Comparison of ENCODE assay signal across 8 cellular contexts in genomic region chr18:79068299-79068945, GRCh38. TPM values are rescaled to one million over a fixed set of nuclear protein-coding genes. Genes with fewer than 3 reads are reported as not detected.
DNase-seq lines count a peak whose midpoint lies in the region; ATAC-seq and TF ChIP-seq lines count a peak whose summit lies in the region.

No MANE protein-coding gene starts in this region.

- H3K4ac ChIP-seq in IMR-90 (ENCODE audit: low read depth, low read length) = peak overlapping the region; percentile 46

- no peak overlapping the region for H2BK5ac ChIP-seq in IMR-90 (ENCODE audit: low read depth, low read length, poor library complexity, severe bottlenecking)

- H3K27ac Mint-ChIP-seq in activated naive CD8-positive, alpha-beta T cell = peak overlapping the region; percentile 99

- ATAC-seq in heart left ventricle = no peak
- no peak for ATAC-seq in left ventricle myocardium superior
- ATAC-seq in IMR-90 (ENCODE audit: low read depth) = no peak; the same call in 1 of the 2 replicates

- TF ChIP-seq POLR2A in heart left ventricle (IDR thresholded peaks at IDR 0.05) = no peak
- TF ChIP-seq POLR2A in IMR-90 (IDR thresholded peaks at IDR 0.05; ENCODE audit: low read depth, low read length) = no peak

- H3K9me1 ChIP-seq in IMR-90 (ENCODE audit: insufficient read depth, low read length) = 0 out of 2 replicates have a peak, but pooled peaks cover 5% of the 10 kb centered on the region

- intact Hi-C loops in heart left ventricle (cut with DNase I) = loop anchor here in 3 of 10 donors (5.0 to 10.0 kb wide), 5 partner anchors 99 to 1039 kb away; partner anchors contain the start of gene ADNP2 (in 1 of the 3)
- intact Hi-C loops in left ventricle myocardium superior (cut with micrococcal nuclease) = no loop called here
- intact Hi-C loops in IMR-90 (cut with micrococcal nuclease) = no loop called here

- POLR2A ChIA-PET in IMR-90 (lab: Charles Lee; ENCODE audit: unreplicated experiment) = no interaction called here

- H3K14ac ChIP-seq in IMR-90 (replicated peaks; ENCODE audit: low read depth, low read length) = no peak overlapping the region

- peak overlapping the region; percentile 33 for H2AK9ac ChIP-seq in IMR-90 (replicated peaks; ENCODE audit: low read depth, low read length, poor library complexity)

- H2AFZ ChIP-seq in IMR-90 (replicated peaks; ENCODE audit: low read length, poor library complexity) = peak overlapping the region; percentile 95

- peak overlapping the region; percentile 74 for H3K4me2 ChIP-seq in IMR-90 (ENCODE audit: low read depth, low read length)

- H3K27ac ChIP-seq in heart left ventricle = peak overlapping the region; percentile 57 to 98 (median 91)
- peak overlapping the region; percentile 13; the same call in 1 of the 2 replicates for H3K27ac ChIP-seq in IMR-90 (ENCODE audit: insufficient read depth, low read length)

- no peak overlapping the region for H2BK20ac ChIP-seq in IMR-90 (ENCODE audit: low read depth, low read length)

- no peak overlapping the region for H2AK5ac ChIP-seq in IMR-90 (ENCODE audit: low read depth, low read length)

- no peak for DNase-seq in heart left ventricle
- DNase-seq in left ventricle myocardium superior = no peak
- no peak for DNase-seq in IMR-90
- DNase-seq in stimulated activated CD4-positive, alpha-beta T cell treated with anti-CD3 and anti-CD28 coated beads, Interleukin-2, amount 100 ng/mL, for 4 hours (ENCODE audit: low read depth) = peak; percentile 9
- no peak for DNase-seq in NCI-H2196 treated with DMSO at 0.1 percent for 48 hours (lab: John Stamatoyannopoulos, UW; ENCODE audit: unreplicated experiment)
- no peak for DNase-seq in GM19240 (ENCODE audit: insufficient read length, low spot score)

- peak overlapping the region; percentile 14 for H4K91ac ChIP-seq in IMR-90 (ENCODE audit: insufficient read depth, low read depth, low read length)

- H3K27me3 ChIP-seq in heart left ventricle = no peaks in the 10 kb centered on the region
- H3K27me3 ChIP-seq in IMR-90 (ENCODE audit: control insufficient read depth, insufficient read depth, low read length) = no peaks in the 10 kb centered on the region
- peaks cover 21% of the 10 kb centered on the region for H3K27me3 ChIP-seq in iPS-15b (ENCODE audit: control insufficient read depth, insufficient read depth, low read length)

- H3K36me3 ChIP-seq in heart left ventricle = no peaks in the 10 kb centered on the region
- no peaks in the 10 kb centered on the region for H3K36me3 ChIP-seq in IMR-90 (ENCODE audit: control insufficient read depth, insufficient read depth, low read length)
- H3K36me3 ChIP-seq in iPS-15b (ENCODE audit: control insufficient read depth, insufficient read depth, low read length) = peaks cover 3% of the 10 kb centered on the region

- no peak overlapping the region for H2BK15ac ChIP-seq in IMR-90 (ENCODE audit: low read depth, low read length)

- H3K4me1 Mint-ChIP-seq in activated naive CD8-positive, alpha-beta T cell (ENCODE audit: low read depth) = peaks cover 35% of the 10 kb centered on the region

- H3K9ac ChIP-seq in IMR-90 (ENCODE audit: low read depth, low read length) = peak overlapping the region; percentile 24
- H3K9ac ChIP-seq in iPS-15b (ENCODE audit: low read depth, low read length) = peak overlapping the region; percentile 26

- peak overlapping the region; percentile 90 for H4K5ac ChIP-seq in IMR-90 (ENCODE audit: low read depth, low read length)

- H3K27me3 Mint-ChIP-seq in activated naive CD8-positive, alpha-beta T cell = peaks cover 3% of the 10 kb centered on the region

- H3K4me1 ChIP-seq in heart left ventricle (peaks cover 0 to 26% (median 17%) of the 10 kb centered on the region in 12 donors), IMR-90 (ENCODE audit: control insufficient read depth, insufficient read depth, low read length) (no peaks in the 10 kb centered on the region; the same call in 1 of the 2 replicates), iPS-15b (ENCODE audit: control insufficient read depth, insufficient read depth, low read length) (peaks cover 2% of the 10 kb centered on the region)

- peaks cover 0 to 14% (median 0%) of the 10 kb centered on the region in 12 donors for H3K9me3 ChIP-seq in heart left ventricle
- peaks cover 2% of the 10 kb centered on the region; the same call in 1 of the 2 replicates for H3K9me3 ChIP-seq in IMR-90 (ENCODE audit: control insufficient read depth, insufficient read depth, low read length)
- H3K9me3 ChIP-seq in iPS-15b (ENCODE audit: control insufficient read depth, insufficient read depth, low read length) = no peaks in the 10 kb centered on the region

- CTCF ChIA-PET in IMR-90 (lab: Yijun Ruan, JAX) = no interaction called here

- no peaks in the 10 kb centered on the region for H3K9me3 Mint-ChIP-seq in activated naive CD8-positive, alpha-beta T cell (ENCODE audit: low read depth)

- in situ Hi-C loops in IMR-90 (cut with MboI; ENCODE audit: low sequenced_read_pairs) = no loop called here

- H3K79me1 ChIP-seq in IMR-90 (ENCODE audit: low read depth in 1 of 2, low read length in 2 of 2) = peaks cover 7 to 13% of the 10 kb centered on the region in 2 experiments; a peak in 3 of 4 replicates

- peaks cover 23% of the 10 kb centered on the region for H3K36me3 Mint-ChIP-seq in activated naive CD8-positive, alpha-beta T cell

- peak overlapping the region; percentile 93 for H3K4me3 Mint-ChIP-seq in activated naive CD8-positive, alpha-beta T cell

- peak overlapping the region; percentile 89 to 91 for H4K8ac ChIP-seq in IMR-90 (ENCODE audit: low read depth in 2 of 2, low read length in 2 of 2)

- no peak for TF ChIP-seq RAD21 in IMR-90 (IDR thresholded peaks at IDR 0.05; ENCODE audit: low read length)

- no peak for TF ChIP-seq CTCF in heart left ventricle (IDR thresholded peaks at IDR 0.05)
- no peak for TF ChIP-seq CTCF in IMR-90 (conservative IDR thresholded peaks at IDR 0.05; ENCODE audit: low read depth, low read length)

- dilution Hi-C loops in IMR-90 (cut with HindIII; ENCODE audit: low sequenced_read_pairs, unreplicated experiment) = no loop called here

- H4K20me1 ChIP-seq in IMR-90 (ENCODE audit: insufficient read depth, low read length) = no peaks in the 10 kb centered on the region; the same call in 1 of the 2 replicates

- H3K23ac ChIP-seq in IMR-90 (ENCODE audit: low read depth, low read length) = no peak overlapping the region

- no peak overlapping the region for H2BK120ac ChIP-seq in IMR-90 (ENCODE audit: low read depth, low read length)

- no peak overlapping the region; the same call in 1 of the 2 replicates for H3K18ac ChIP-seq in IMR-90 (ENCODE audit: low read depth, low read length)

- no peak overlapping the region for H3K56ac ChIP-seq in IMR-90 (ENCODE audit: extremely low read depth, insufficient read depth, low read length)

- 10 to 45% (median 18%) methylated on average over 18 to 51 of the region's 51 CpGs for WGBS in heart left ventricle, 4 donors
- WGBS in IMR-90 (ENCODE audit: extremely low coverage in 2 of 2, insufficient read length in 1 of 2), 2 experiments = 15% methylated on average over 26 of the region's 51 CpGs; no CpG with 5 or more reads in 1 of the 2 experiments

- H3K4me3 ChIP-seq in heart left ventricle = peak overlapping the region; percentile 32 to 100 (median 85)
- peak overlapping the region; percentile 94 for H3K4me3 ChIP-seq in IMR-90 (ENCODE audit: insufficient read depth, low read depth, low read length)
- H3K4me3 ChIP-seq in iPS-15b (ENCODE audit: low read depth, low read length) = peak overlapping the region; percentile 55

- BruUV-seq in IMR-90 (replicated peaks; lab: Mats Ljungman, UMichigan) = no TSS peak

TF ChIP-seq in IMR-90, 13 proteins besides CTCF, POLR2A, EP300 and RAD21:
- no peak for TF ChIP-seq USF2 (IDR thresholded peaks at IDR 0.05; ENCODE audit: low read depth, low read length)
- no peak for TF ChIP-seq RCOR1 (IDR thresholded peaks at IDR 0.05; ENCODE audit: insufficient replicate concordance, low read length)
- TF ChIP-seq RFX5 (IDR thresholded peaks at IDR 0.05; ENCODE audit: low read depth, low read length) = no peak

RNA-seq across cellular contexts. Expression of gene ATP9B, which starts 0.8 kb away (rescaled TPM):
- total RNA-seq in heart left ventricle (10 to 100 TPM; 12.3 to 23.9 (median 12.9) TPM), left ventricle myocardium superior (14.0 TPM), IMR-90 (2012; rRNA removed) (11.5 and 14.4 TPM in 2 replicates)
- polyA plus RNA-seq in heart left ventricle (1 to 10 TPM; 7.4 to 7.7 TPM), IMR-90 (2012; rRNA removed) (9.8 and 11.0 TPM in 2 replicates)
- polyA plus RNA-seq in IMR-90 (2012; cell fraction: cytosol; rRNA removed) = 4.8 and 10.4 TPM in 2 replicates
- 21.6 and 24.1 TPM in 2 replicates for polyA plus RNA-seq in IMR-90 (2012; cell fraction: nucleus; rRNA removed; ENCODE audit: low replicate concordance)
